8 cellular contexts compared by ENCODE assay signal in genomic region chr1:107964397-107965111, GRCh38. TPM values are rescaled to one million over a fixed set of nuclear protein-coding genes. Genes with fewer than 3 reads are reported as not detected.
DNase-seq lines count a peak whose midpoint lies in the region; ATAC-seq and TF ChIP-seq lines count a peak whose summit lies in the region.

No MANE protein-coding gene starts in this region.

- no peaks in the 10 kb centered on the region for H3K9me3 Mint-ChIP-seq in CD8-positive, alpha-beta T cell
- no peaks in the 10 kb centered on the region for H3K9me3 Mint-ChIP-seq in activated CD4-positive, alpha-beta memory T cell treated with anti-CD3 and anti-CD28 coated beads for 36 hours
- H3K9me3 Mint-ChIP-seq in naive thymus-derived CD8-positive, alpha-beta T cell, result no peaks in the 10 kb centered on the region

- peak overlapping the region; percentile 93 for H3K27ac Mint-ChIP-seq in CD8-positive, alpha-beta T cell
- H3K27ac Mint-ChIP-seq in activated CD4-positive, alpha-beta memory T cell treated with anti-CD3 and anti-CD28 coated beads for 36 hours, result peak overlapping the region; percentile 92
- H3K27ac Mint-ChIP-seq in naive thymus-derived CD8-positive, alpha-beta T cell, result peak overlapping the region; percentile 92 to 98 (median 98)

- H3K36me3 ChIP-seq in CD8-positive, alpha-beta T cell (ENCODE audit: insufficient read depth, low read length), result no peaks in the 10 kb centered on the region
- no peaks in the 10 kb centered on the region for H3K36me3 ChIP-seq in upper lobe of right lung

- POLR2A ChIA-PET in CD8-positive, alpha-beta T cell (lab: Charles Lee), result interaction anchor here (1.0 to 1.9 kb wide), 15 partner anchors 10 to 235 kb away, joined by 3 to 8 read pairs (median 4); partner anchors contain the start of gene SLC25A24
- POLR2A ChIA-PET in activated CD4-positive, alpha-beta memory T cell treated with anti-CD3 and anti-CD28 coated beads for 36 hours (lab: Charles Lee), result interaction anchor here (0.9 to 2.3 kb wide), 8 partner anchors 11 to 154 kb away, joined by 3 to 10 read pairs (median 4); no protein-coding TSS in a partner anchor
- POLR2A ChIA-PET in naive thymus-derived CD8-positive, alpha-beta T cell (lab: Charles Lee), result interaction anchor here (0.9 to 1.7 kb wide), 5 partner anchors 21 to 178 kb away, joined by 3 to 7 read pairs (median 3); no protein-coding TSS in a partner anchor

- no peak for TF ChIP-seq CTCF in CD8-positive, alpha-beta T cell (IDR thresholded peaks at IDR 0.05)
- TF ChIP-seq CTCF in epithelial cell of proximal tubule (conservative IDR thresholded peaks at IDR 0.05; ENCODE audit: low read depth, low read length), result no peak
- no peak for TF ChIP-seq CTCF in upper lobe of right lung (IDR thresholded peaks at IDR 0.05)

- no peaks in the 10 kb centered on the region for H3K9me3 ChIP-seq in CD8-positive, alpha-beta T cell (ENCODE audit: low read length)
- no peaks in the 10 kb centered on the region for H3K9me3 ChIP-seq in upper lobe of right lung

- intact Hi-C loops in CD8-positive, alpha-beta T cell (cut with DNase I, micrococcal nuclease), result loop anchor here (1.0 to 5.0 kb wide), 7 partner anchors 62 to 180 kb away; no protein-coding TSS in a partner anchor
- intact Hi-C loops in activated CD4-positive, alpha-beta memory T cell treated with anti-CD3 and anti-CD28 coated beads for 36 hours (cut with micrococcal nuclease), result loop anchor here (2.0 to 5.0 kb wide), 5 partner anchors 84 to 236 kb away; partner anchors contain the start of gene SLC25A24
- intact Hi-C loops in upper lobe of right lung (cut with DNase I), result no loop called here

- peak in 4 of 7 experiments; percentile 27 to 67 (median 28) for DNase-seq in CD8-positive, alpha-beta T cell
- DNase-seq in activated CD4-positive, alpha-beta memory T cell treated with anti-CD3 and anti-CD28 coated beads for 36 hours, result peak; percentile 24
- no peak for DNase-seq in epithelial cell of proximal tubule (ENCODE audit: low read depth)
- DNase-seq in naive thymus-derived CD8-positive, alpha-beta T cell, result peak in 4 of 10 donors; percentile 7 to 46 (median 35)
- DNase-seq in upper lobe of right lung, result peak; percentile 67
- no peak for DNase-seq in SKM-1 (lab: John Stamatoyannopoulos, UW; ENCODE audit: unreplicated experiment)

- no peaks in the 10 kb centered on the region for H3K27me3 Mint-ChIP-seq in CD8-positive, alpha-beta T cell (ENCODE audit: low read depth)
- H3K27me3 Mint-ChIP-seq in activated CD4-positive, alpha-beta memory T cell treated with anti-CD3 and anti-CD28 coated beads for 36 hours, result peaks cover 10% of the 10 kb centered on the region
- peaks cover 0 to 5% (median 0%) of the 10 kb centered on the region in 5 donors for H3K27me3 Mint-ChIP-seq in naive thymus-derived CD8-positive, alpha-beta T cell

- peak overlapping the region; percentile 74 for H3K27ac ChIP-seq in CD8-positive, alpha-beta T cell (ENCODE audit: low read depth, low read length)
- H3K27ac ChIP-seq in upper lobe of right lung, result peak overlapping the region; percentile 79

- CTCF ChIA-PET in CD8-positive, alpha-beta T cell (lab: Charles Lee), result interaction anchor here (0.7 to 4.7 kb wide), 20 partner anchors 9 to 214 kb away, joined by 3 to 57 read pairs (median 4); no protein-coding TSS in a partner anchor
- CTCF ChIA-PET in activated CD4-positive, alpha-beta memory T cell treated with anti-CD3 and anti-CD28 coated beads for 36 hours (lab: Charles Lee), result interaction anchor here (0.9 to 4.1 kb wide), 7 partner anchors 10 to 182 kb away, joined by 3 to 20 read pairs (median 5); no protein-coding TSS in a partner anchor

- H3K36me3 Mint-ChIP-seq in CD8-positive, alpha-beta T cell, result peaks cover 14% of the 10 kb centered on the region
- no peaks in the 10 kb centered on the region for H3K36me3 Mint-ChIP-seq in activated CD4-positive, alpha-beta memory T cell treated with anti-CD3 and anti-CD28 coated beads for 36 hours
- H3K36me3 Mint-ChIP-seq in naive thymus-derived CD8-positive, alpha-beta T cell, result no peaks in the 10 kb centered on the region

- peak overlapping the region; percentile 95 for H3K4me3 Mint-ChIP-seq in CD8-positive, alpha-beta T cell
- peak overlapping the region; percentile 86 for H3K4me3 Mint-ChIP-seq in activated CD4-positive, alpha-beta memory T cell treated with anti-CD3 and anti-CD28 coated beads for 36 hours
- H3K4me3 Mint-ChIP-seq in naive thymus-derived CD8-positive, alpha-beta T cell, result peak overlapping the region; percentile 96 to 98 (median 98)

- peaks cover 15% of the 10 kb centered on the region for H3K4me1 ChIP-seq in CD8-positive, alpha-beta T cell (ENCODE audit: insufficient read depth, low read length)
- peaks cover 16% of the 10 kb centered on the region for H3K4me1 ChIP-seq in upper lobe of right lung

- no peaks in the 10 kb centered on the region for H3K27me3 ChIP-seq in CD8-positive, alpha-beta T cell (ENCODE audit: insufficient read depth, low read length)
- no peaks in the 10 kb centered on the region for H3K27me3 ChIP-seq in upper lobe of right lung

- peak overlapping the region; percentile 67 for H3K4me3 ChIP-seq in CD8-positive, alpha-beta T cell (ENCODE audit: low read depth, low read length)
- H3K4me3 ChIP-seq in epithelial cell of proximal tubule (ENCODE audit: low read depth, low read length) (peak overlapping the region; percentile 58), upper lobe of right lung (peak overlapping the region; percentile 59)

- ATAC-seq in CD8-positive, alpha-beta T cell, result peak; percentile 5
- ATAC-seq in HG03354 (IDR thresholded peaks at IDR 0.05; ENCODE audit: poor library complexity, severe bottlenecking, unreplicated experiment) (peak; percentile 7), upper lobe of right lung (peak; percentile 23), GM19455 (IDR thresholded peaks at IDR 0.05; ENCODE audit: unreplicated experiment) (no peak)
- peak; percentile 10 to 22 for ATAC-seq in naive thymus-derived CD8-positive, alpha-beta T cell

- H3K4me1 Mint-ChIP-seq in CD8-positive, alpha-beta T cell (ENCODE audit: low read depth), result peaks cover 24% of the 10 kb centered on the region
- peaks cover 27% of the 10 kb centered on the region for H3K4me1 Mint-ChIP-seq in activated CD4-positive, alpha-beta memory T cell treated with anti-CD3 and anti-CD28 coated beads for 36 hours (ENCODE audit: low read depth)
- H3K4me1 Mint-ChIP-seq in naive thymus-derived CD8-positive, alpha-beta T cell, result peaks cover 19 to 42% (median 24%) of the 10 kb centered on the region in 4 donors

RNA-seq across cellular contexts. Expression of gene VAV3, which starts 0.4 kb away (rescaled TPM):
- total RNA-seq in CD8-positive, alpha-beta T cell, result 10 to 100 TPM in 1 of 2 experiments, 1 to 10 TPM in 1; 9.7 to 11.4 TPM
- 1 to 10 TPM; 2.3 to 3.3 TPM for total RNA-seq in activated CD4-positive, alpha-beta memory T cell treated with anti-CD3 and anti-CD28 coated beads for 36 hours
- total RNA-seq in epithelial cell of proximal tubule (8.3 and 9.7 TPM in 2 replicates), upper lobe of right lung (8.5 TPM)
- 1 to 10 TPM; 2.5 to 3.8 TPM for total RNA-seq in naive thymus-derived CD8-positive, alpha-beta T cell
- polyA plus RNA-seq in naive thymus-derived CD8-positive, alpha-beta T cell, result 10 to 100 TPM in 1 of 3 donors, 1 to 10 TPM in 2; 2.2 to 13.1 (median 2.9) TPM

Comparison
In these comparisons a context has a peak if more than half of its experiments do, and no peak if none do; other contexts are left out.
1. DNase-seq: peak in CD8-positive, alpha-beta T cell (4 of 7), activated CD4-positive, alpha-beta memory T cell treated with anti-CD3 and anti-CD28 coated beads for 36 hours (single experiment) and upper lobe of right lung (single experiment); none in epithelial cell of proximal tubule (single experiment) and SKM-1 (single experiment).
2. Peak in every context shown above with its lines, with median percentiles within 50 percentile points of each other: H3K4me3 ChIP-seq, H3K27ac Mint-ChIP-seq and H3K4me3 Mint-ChIP-seq.